Comparison of ENCODE assay signal across 9 cellular contexts in the genomic region with DNA sequence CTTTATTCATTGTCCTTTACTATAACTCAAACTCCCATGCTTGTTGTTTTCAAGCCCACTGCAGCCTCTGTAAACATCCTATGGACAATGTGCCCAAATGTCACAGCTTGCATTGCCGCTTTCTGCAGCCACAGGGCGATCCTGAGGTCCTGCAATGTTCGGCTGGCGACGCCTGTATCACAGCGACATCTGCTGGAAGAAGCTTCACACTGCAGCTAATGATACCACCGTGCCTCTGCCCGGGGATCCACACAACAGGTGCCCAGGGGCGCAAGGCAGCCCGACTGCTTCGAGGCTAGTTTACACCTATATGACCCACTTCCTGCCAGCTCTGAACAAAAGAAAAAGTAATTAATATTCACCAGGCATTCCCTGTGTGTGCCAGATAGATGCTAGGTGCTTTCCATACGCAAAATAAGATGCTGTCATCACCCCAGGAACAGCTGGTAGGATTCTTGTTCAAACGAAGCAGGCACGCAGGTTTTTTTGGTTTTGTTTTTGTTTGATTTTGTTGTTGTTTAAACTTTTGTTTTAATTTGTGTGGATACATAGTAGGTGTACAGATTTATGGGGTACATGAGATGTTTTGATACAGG.
DNase-seq lines count a peak whose midpoint lies in the region; ATAC-seq and TF ChIP-seq lines count a peak whose summit lies in the region.
"Had no signal": no experiment of that assay in that cellular context is flagged by ENCODE, and none has a peak within 500 bp of the region (broad histone marks: within the 10 kb centered on the region; RNA-seq: fewer than 3 reads in every experiment).

No MANE protein-coding gene starts in this region.

- TF ChIP-seq CTCF in GM20000 (IDR thresholded peaks at IDR 0.05; ENCODE audit: extremely low read depth, missing control alignments) (peak; percentile 90), esophagus muscularis mucosa (IDR thresholded peaks at IDR 0.05) (peak; percentile 60 to 92 (median 86)), stomach (IDR thresholded peaks at IDR 0.05) (peak in 6 of 7 experiments; percentile 78 to 92 (median 88))

- no peaks in the 10 kb centered on the region for H3K9me3 Mint-ChIP-seq in natural killer cell treated with Interleukin-12 subunit alpha and Interleukin-12 subunit beta and Interleukin-15 and Interleukin-18, amount 100 ng/mL, for 72 hours

- H3K36me3 Mint-ChIP-seq in natural killer cell treated with Interleukin-12 subunit alpha and Interleukin-12 subunit beta and Interleukin-15 and Interleukin-18, amount 100 ng/mL, for 72 hours: no peaks in the 10 kb centered on the region

- ATAC-seq in HG03565 (IDR thresholded peaks at IDR 0.05; ENCODE audit: unreplicated experiment): peak; percentile 97
- peak; percentile 65 to 70 for ATAC-seq in natural killer cell treated with Interleukin-12 subunit alpha and Interleukin-12 subunit beta and Interleukin-15 and Interleukin-18, amount 100 ng/mL, for 72 hours

- no peak overlapping the region for H3K27ac Mint-ChIP-seq in natural killer cell treated with Interleukin-12 subunit alpha and Interleukin-12 subunit beta and Interleukin-15 and Interleukin-18, amount 100 ng/mL, for 72 hours

- H3K4me1 ChIP-seq in esophagus muscularis mucosa: peaks cover 0 to 7% (median 3%) of the 10 kb centered on the region in 4 donors
- peaks cover 0 to 7% (median 2%) of the 10 kb centered on the region in 4 donors for H3K4me1 ChIP-seq in stomach

- TF ChIP-seq POLR2A in esophagus muscularis mucosa (IDR thresholded peaks at IDR 0.05; ENCODE audit: low read depth) (no peak), stomach (IDR thresholded peaks at IDR 0.05) (no peak)

- H3K27me3 ChIP-seq in esophagus muscularis mucosa (no peaks in the 10 kb centered on the region), stomach (no peaks in the 10 kb centered on the region)

- no peak overlapping the region for H3K4me3 Mint-ChIP-seq in natural killer cell treated with Interleukin-12 subunit alpha and Interleukin-12 subunit beta and Interleukin-15 and Interleukin-18, amount 100 ng/mL, for 72 hours

- H3K36me3 ChIP-seq in esophagus muscularis mucosa: no peaks in the 10 kb centered on the region
- H3K36me3 ChIP-seq in stomach: no peaks in the 10 kb centered on the region

- DNase-seq in DMS114 treated with DMSO at 0.1 percent for 48 hours (lab: John Stamatoyannopoulos, UW; ENCODE audit: unreplicated experiment) (peak; percentile 57), GM20000 (ENCODE audit: low spot score) (peak; percentile 72), NOMO-1 treated with DMSO at 0.1 percent for 48 hours (lab: John Stamatoyannopoulos, UW; ENCODE audit: unreplicated experiment) (peak; percentile 59), esophagus muscularis mucosa (ENCODE audit: extremely low spot score) (no peak), stomach (peak; percentile 73)
- DNase-seq in activated CD8-positive, alpha-beta memory T cell treated with anti-CD3 and anti-CD28 coated beads, Interleukin-2, amount 50 U/mL, for 48 hours: peak; percentile 83
- peak; percentile 62 for DNase-seq in natural killer cell treated with Interleukin-12 subunit alpha and Interleukin-12 subunit beta and Interleukin-15 and Interleukin-18, amount 100 ng/mL, for 72 hours (ENCODE audit: low spot score)

- intact Hi-C loops in esophagus muscularis mucosa (cut with DNase I): no loop called here
- intact Hi-C loops in stomach (cut with DNase I; ENCODE audit: low total_unique reads): loop anchor here (10.0 kb wide), 1 partner anchor 1077 kb away; no protein-coding TSS in a partner anchor

- H3K27ac ChIP-seq in esophagus muscularis mucosa (replicated peaks in 1 of 4): no peak overlapping the region
- H3K27ac ChIP-seq in stomach: no peak overlapping the region
- H3K27ac ChIP-seq: epithelial cell of prostate had no signal

- no peaks in the 10 kb centered on the region for H3K4me1 Mint-ChIP-seq in natural killer cell treated with Interleukin-12 subunit alpha and Interleukin-12 subunit beta and Interleukin-15 and Interleukin-18, amount 100 ng/mL, for 72 hours (ENCODE audit: low read depth in 2 of 2)

- H3K4me3 ChIP-seq in esophagus muscularis mucosa: no peak overlapping the region
- no peak overlapping the region for H3K4me3 ChIP-seq in stomach

- 17% methylated on average over 14 of the region's 14 CpGs for WGBS in esophagus muscularis mucosa
- 11 to 14% (median 11%) methylated on average over 14 of the region's 14 CpGs for WGBS in stomach, 5 donors

- H3K27me3 Mint-ChIP-seq in natural killer cell treated with Interleukin-12 subunit alpha and Interleukin-12 subunit beta and Interleukin-15 and Interleukin-18, amount 100 ng/mL, for 72 hours: peaks cover 0 to 6% of the 10 kb centered on the region in 2 donors

- no peaks in the 10 kb centered on the region for H3K9me3 ChIP-seq in esophagus muscularis mucosa
- no peaks in the 10 kb centered on the region for H3K9me3 ChIP-seq in stomach

- no peak for TF ChIP-seq EP300 in esophagus muscularis mucosa (IDR thresholded peaks at IDR 0.05)
- no peak for TF ChIP-seq EP300 in stomach (IDR thresholded peaks at IDR 0.05)
